In genomic region chr20:23132293-23132929, GRCh38 we compare ENCODE assay signal across 2 cellular contexts.
A peak's percentile ranks its signal among the peaks of the same experiment; 100 is the strongest.
TF ChIP-seq lines count a peak whose summit lies in the region.

No MANE protein-coding gene starts in this region.

TF ChIP-seq in K562, 482 proteins besides CTCF, POLR2A, EP300 and RAD21 (continues in another document):
- TF ChIP-seq NCOA1 (IDR thresholded peaks at IDR 0.05; ENCODE audit: low read depth) (peak; percentile 52; the same call in 1 of the 2 replicates), YY1 (IDR thresholded peaks at IDR 0.05; ENCODE audit: borderline replicate concordance in 1 of 3, control insufficient read depth in 1 of 3, extremely low read depth in 1 of 3, insufficient read depth in 3 of 3, insufficient read length in 1 of 3, insufficient replicate concordance in 2 of 3, low read depth in 1 of 3, low read length in 2 of 3) (no peak), ARID3B (CRISPR knock-in tag; IDR thresholded peaks at IDR 0.05; ENCODE audit: borderline replicate concordance) (no peak), OTX1 (CRISPR knock-in tag; IDR thresholded peaks at IDR 0.05) (no peak), ARNT (IDR thresholded peaks at IDR 0.05) (0 out of 4 replicates have a peak, but pooled peaks of 1 of the 2 experiments have one; percentile 17), BCOR (IDR thresholded peaks at IDR 0.05) (no peak), ZBTB7A (IDR thresholded peaks at IDR 0.05; ENCODE audit: borderline replicate concordance, control insufficient read depth, low read depth, low read length) (no peak), THAP7 (CRISPR knock-in tag; IDR thresholded peaks at IDR 0.05) (no peak), ATF7 (IDR thresholded peaks at IDR 0.05) (peak; percentile 93), MITF (IDR thresholded peaks at IDR 0.05) (no peak), CREB3 (tag; conservative IDR thresholded peaks at IDR 0.05; ENCODE audit: low read depth) (peak; percentile 38; the same call in 1 of the 2 replicates), MNT (conservative IDR thresholded peaks at IDR 0.05) (peak in 1 of 2 experiments; percentile 29; a peak in 3 of 4 replicates), KLF1 (tag; IDR thresholded peaks at IDR 0.05) (peak; percentile 93), NFE2 (IDR thresholded peaks at IDR 0.05; ENCODE audit: low read depth) (no peak), TARDBP (IDR thresholded peaks at IDR 0.05) (0 out of 2 replicates have a peak, but pooled peaks have one; percentile 46), GMEB1 (CRISPR knock-in tag; IDR thresholded peaks at IDR 0.05) (no peak), ARID3A (IDR thresholded peaks at IDR 0.05; ENCODE audit: borderline replicate concordance, low read depth, low read length) (0 out of 2 replicates have a peak, but pooled peaks have one; percentile 1)

TF ChIP-seq in HepG2, 621 proteins besides CTCF, POLR2A, EP300 and RAD21:
- TF ChIP-seq ZBTB21 (CRISPR knock-in tag; IDR thresholded peaks at IDR 0.05) (peak; percentile 91), GATAD1 (CRISPR knock-in tag; IDR thresholded peaks at IDR 0.05) (no peak)
TF ChIP-seq in HepG2: peak in this region for 1.
